ENCODE assay signal across 14 cellular contexts in genomic region chr2:235458839-235459273, GRCh38. TPM values are rescaled to one million over a fixed set of nuclear protein-coding genes. Genes with fewer than 3 reads are reported as not detected.
A peak's percentile ranks its signal among the peaks of the same experiment; 100 is the strongest.
DNase-seq lines count a peak whose midpoint lies in the region; ATAC-seq and TF ChIP-seq lines count a peak whose summit lies in the region.
"Had no signal": no experiment of that assay in that cellular context is flagged by ENCODE, and none has a peak within 500 bp of the region (broad histone marks: within the 10 kb centered on the region; RNA-seq: fewer than 3 reads in every experiment).

No MANE protein-coding gene starts in this region.

- no peak overlapping the region for H3K4me3 Mint-ChIP-seq in MCF 10A (ENCODE audit: unreplicated experiment)
- H3K4me3 Mint-ChIP-seq: activated naive CD4-positive, alpha-beta T cell treated with anti-CD3 and anti-CD28 coated beads, Interleukin-2, amount 10 ng/mL, durations not matched to agents 7 days and 5 days had no signal

- H3K4me3 ChIP-seq in lung (no peak overlapping the region), HAP-1 (no peak overlapping the region)
- H3K4me3 ChIP-seq: testis had no signal

- TF ChIP-seq CTCF in MCF 10A (IDR thresholded peaks at IDR 0.05; ENCODE audit: unreplicated experiment), result no peak
- no peak for TF ChIP-seq CTCF in lung (IDR thresholded peaks at IDR 0.05; ENCODE audit: control extremely low read depth, extremely low read depth)

- BruUV-seq in MCF 10A (replicated peaks; lab: Mats Ljungman, UMichigan), result no TSS peak

- peak; percentile 51 for DNase-seq in DMS79 treated with DMSO at 0.1 percent for 48 hours (lab: John Stamatoyannopoulos, UW)
- DNase-seq in LoVo (ENCODE audit: low spot score), result peak; percentile 42
- peak; percentile 78 for DNase-seq in MCF 10A (ENCODE audit: unreplicated experiment)
- DNase-seq in lung (ENCODE audit: low spot score), result peak; percentile 41
- no peak for DNase-seq in NCI-H2227 (lab: John Stamatoyannopoulos, UW; ENCODE audit: unreplicated experiment)
- DNase-seq in HAP-1 (ENCODE audit: low spot score in 2 of 2), result no peak
- DNase-seq in SKM-1 (lab: John Stamatoyannopoulos, UW; ENCODE audit: unreplicated experiment), result no peak
- DNase-seq: activated naive CD4-positive, alpha-beta T cell treated with anti-CD3 and anti-CD28 coated beads, Interleukin-2, amount 10 ng/mL, durations not matched to agents 7 days and 5 days; effector CD8-positive, alpha-beta T cell; GOT3; stimulated activated CD4-positive, alpha-beta T cell treated with anti-CD3 and anti-CD28 coated beads, Interleukin-4, amount 100 ng/mL, for 4 hours; testis had no signal

- no peak overlapping the region for H3K27ac Mint-ChIP-seq in MCF 10A (ENCODE audit: low read depth, unreplicated experiment)
- H3K27ac Mint-ChIP-seq: activated naive CD4-positive, alpha-beta T cell treated with anti-CD3 and anti-CD28 coated beads, Interleukin-2, amount 10 ng/mL, durations not matched to agents 7 days and 5 days had no signal

- H3K27ac ChIP-seq in lung (ENCODE audit: low read depth in 1 of 2, low read length in 1 of 2), result no peak overlapping the region
- H3K27ac ChIP-seq: neutrophil, testis had no signal

- H3K27me3 ChIP-seq in lung (ENCODE audit: control insufficient read depth, insufficient read depth) (no peaks in the 10 kb centered on the region), HAP-1 (ENCODE audit: low read depth) (no peaks in the 10 kb centered on the region)
- H3K27me3 ChIP-seq: neutrophil, testis had no signal

- POLR2A ChIA-PET in MCF 10A (lab: Yijun Ruan, JAX), result interaction anchor here (1.2 kb wide), 1 partner anchor 9 kb away, joined by 3 read pairs; no protein-coding TSS in a partner anchor

- no peaks in the 10 kb centered on the region for H3K36me3 Mint-ChIP-seq in MCF 10A (ENCODE audit: insufficient read depth, unreplicated experiment)
- H3K36me3 Mint-ChIP-seq: activated naive CD4-positive, alpha-beta T cell treated with anti-CD3 and anti-CD28 coated beads, Interleukin-2, amount 10 ng/mL, durations not matched to agents 7 days and 5 days had no signal

- in situ Hi-C loops in HAP-1 (cut with MboI; ENCODE audit: low sequenced_read_pairs), result no loop called here

- CTCF ChIA-PET in MCF 10A (lab: Yijun Ruan, JAX), result interaction anchor here (0.6 to 1.4 kb wide), 4 partner anchors 93 to 307 kb away, joined by 3 to 5 read pairs (median 4); no protein-coding TSS in a partner anchor

- H3K4me1 ChIP-seq in lung (ENCODE audit: control insufficient read depth in 2 of 2, insufficient read depth in 2 of 2, low read length in 2 of 2) (peaks cover 2 to 3% of the 10 kb centered on the region in 2 donors), HAP-1 (no peaks in the 10 kb centered on the region)

- H3K36me3 ChIP-seq in lung (ENCODE audit: control insufficient read depth in 2 of 2, insufficient read depth in 2 of 2, low read length in 2 of 2) (no peaks in the 10 kb centered on the region), HAP-1 (replicated peaks) (no peaks in the 10 kb centered on the region)
- H3K36me3 ChIP-seq: neutrophil had no signal

- H3K9me3 Mint-ChIP-seq in MCF 10A (ENCODE audit: unreplicated experiment), result no peaks in the 10 kb centered on the region
- H3K9me3 Mint-ChIP-seq: activated naive CD4-positive, alpha-beta T cell treated with anti-CD3 and anti-CD28 coated beads, Interleukin-2, amount 10 ng/mL, durations not matched to agents 7 days and 5 days had no signal

- H3K4me1 Mint-ChIP-seq in MCF 10A (ENCODE audit: insufficient read depth, unreplicated experiment), result peaks cover 8% of the 10 kb centered on the region
- H3K4me1 Mint-ChIP-seq: activated naive CD4-positive, alpha-beta T cell treated with anti-CD3 and anti-CD28 coated beads, Interleukin-2, amount 10 ng/mL, durations not matched to agents 7 days and 5 days had no signal

- intact Hi-C loops in MCF 10A (cut with micrococcal nuclease), result no loop called here

- 48 to 68% methylated on average over 7 of the region's 7 CpGs for WGBS in lung, 2 donors

- no peaks in the 10 kb centered on the region for H3K9me3 ChIP-seq in lung (ENCODE audit: control insufficient read depth in 2 of 2, insufficient read depth in 1 of 2, low read length in 1 of 2)
- H3K9me3 ChIP-seq in HAP-1, result no peaks in the 10 kb centered on the region
- H3K9me3 ChIP-seq: neutrophil, testis had no signal

- ATAC-seq in lung (ENCODE audit: insufficient read depth, low FRiP score) (peak; percentile 9), HG03565 (IDR thresholded peaks at IDR 0.05; ENCODE audit: unreplicated experiment) (no peak)

- H3K27me3 Mint-ChIP-seq in MCF 10A (ENCODE audit: insufficient read depth, unreplicated experiment), result peaks cover 22% of the 10 kb centered on the region

RNA-seq across cellular contexts. Expression of gene AGAP1, which starts 35.0 kb away (rescaled TPM):
- total RNA-seq in MCF 10A (2022) (41.3 and 42.4 TPM in 2 replicates), lung (10 to 100 TPM; 31.3 to 39.4 TPM)
- polyA plus RNA-seq in lung, result 1 to 10 TPM; 6.6 to 9.1 TPM

Comparison
In these comparisons a context has a peak if more than half of its experiments do, and no peak if none do; other contexts are left out.
1. DNase-seq: peak in DMS79 treated with DMSO at 0.1 percent for 48 hours (single experiment), LoVo (single experiment), MCF 10A (single experiment) and lung (single experiment); none in NCI-H2227 (single experiment), HAP-1 (0 of 2) and SKM-1 (single experiment).